Comparison of ENCODE assay signal across 10 cellular contexts in the genomic region with DNA sequence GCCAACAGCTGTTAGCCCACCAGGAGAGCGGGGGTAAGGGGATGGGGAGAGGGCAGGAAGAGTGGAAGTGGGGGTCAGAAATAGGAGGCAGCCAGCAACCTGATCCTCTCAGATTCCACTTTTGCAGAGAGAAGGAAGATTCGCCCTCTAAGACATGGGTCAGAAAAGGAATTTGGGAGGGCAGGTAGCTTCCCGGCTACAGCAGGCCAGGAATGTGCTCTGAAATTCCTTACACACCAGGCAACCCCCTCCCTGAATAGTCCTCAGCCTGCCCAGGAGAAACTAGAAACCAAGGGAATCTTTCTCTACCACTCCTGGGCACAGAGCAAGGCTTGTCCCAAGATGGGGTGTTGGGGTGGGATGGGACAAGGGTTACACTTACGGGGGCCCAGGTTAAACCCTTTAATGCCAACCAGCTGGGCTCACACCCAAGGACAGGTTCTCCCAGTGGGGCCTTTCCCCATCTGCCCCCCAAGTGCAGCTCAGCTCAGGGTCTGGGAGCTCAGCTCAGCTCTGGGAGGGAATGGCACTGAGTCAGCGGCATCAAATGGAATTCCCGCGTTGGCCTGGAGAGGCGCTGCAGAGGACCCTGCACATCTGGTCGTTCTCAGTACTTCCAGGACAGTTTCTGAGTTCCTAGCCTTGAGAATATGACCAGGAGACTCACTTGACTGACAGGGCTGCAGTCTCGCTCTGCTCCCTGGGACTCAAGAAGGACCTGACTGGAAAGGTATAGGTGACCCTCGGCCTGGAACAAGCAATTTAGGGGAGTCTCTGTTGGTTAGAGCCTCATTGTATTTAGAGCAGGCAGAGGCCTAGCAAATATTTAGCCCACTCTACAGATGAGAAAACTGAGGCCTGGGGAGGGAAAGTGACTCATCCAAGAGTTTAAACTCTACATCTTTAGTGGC. TPM values are rescaled to one million over a fixed set of nuclear protein-coding genes. Genes with fewer than 3 reads are reported as not detected.
DNase-seq lines count a peak whose midpoint lies in the region; ATAC-seq, FAIRE-seq and TF ChIP-seq lines count a peak whose summit lies in the region.
"Had no signal": no experiment of that assay in that cellular context is flagged by ENCODE, and none has a peak within 500 bp of the region (broad histone marks: within the 10 kb centered on the region; RNA-seq: fewer than 3 reads in every experiment).

No MANE protein-coding gene starts in this region.

- intact Hi-C loops in Right ventricle myocardium superior (cut with DNase I) = no loop called here
- intact Hi-C loops in Right ventricle myocardium inferior (cut with DNase I) = no loop called here
- intact Hi-C loops in uterus (cut with DNase I; ENCODE audit: low total_unique reads) = no loop called here

- 10 to 13% methylated on average over 7 to 8 of the region's 11 CpGs for WGBS in mesodermal cell (ENCODE audit: insufficient coverage in 2 of 2), 2 experiments

- H3K9me3 ChIP-seq in mesodermal cell (ENCODE audit: control insufficient read depth, low read length) (no peaks in the 10 kb centered on the region), uterus (no peaks in the 10 kb centered on the region)
- H3K9me3 ChIP-seq: thoracic aorta had no signal

- peak; percentile 81 for TF ChIP-seq CTCF in bronchial epithelial cell (IDR thresholded peaks at IDR 0.05; ENCODE audit: insufficient read depth, low read length, severe bottlenecking)
- no peak for TF ChIP-seq CTCF in uterus (IDR thresholded peaks at IDR 0.05)

- peaks cover 16% of the 10 kb centered on the region for H3K4me1 ChIP-seq in mesodermal cell (ENCODE audit: control insufficient read depth, insufficient read depth, low read length, poor library complexity, severe bottlenecking)
- no peaks in the 10 kb centered on the region for H3K4me1 ChIP-seq in uterus

- no peak for TF ChIP-seq POLR2A in uterus (IDR thresholded peaks at IDR 0.05)

- peaks cover 12 to 78% of the 10 kb centered on the region in 2 donors for H3K27me3 Mint-ChIP-seq in effector memory CD8-positive, alpha-beta T cell

- no peak overlapping the region for H3K4me3 Mint-ChIP-seq in effector memory CD8-positive, alpha-beta T cell

- H3K4me3 ChIP-seq in bronchial epithelial cell (ENCODE audit: low read depth, low read length) (no peak overlapping the region), mesodermal cell (ENCODE audit: extremely low read depth, insufficient read depth, low read length, poor library complexity, severe bottlenecking) (no peak overlapping the region), uterus (no peak overlapping the region)
- H3K4me3 ChIP-seq: thoracic aorta had no signal

- no peaks in the 10 kb centered on the region for H3K4me1 Mint-ChIP-seq in effector memory CD8-positive, alpha-beta T cell (ENCODE audit: low read depth in 2 of 2)

- FAIRE-seq in bronchial epithelial cell (lab: Jason Lieb, UNC) = peak; percentile 23

- H3K36me3 ChIP-seq in bronchial epithelial cell (ENCODE audit: control insufficient read depth, insufficient read depth, low read length) (peaks cover under 1% of the 10 kb centered on the region), mesodermal cell (ENCODE audit: control insufficient read depth, insufficient read depth, low read length) (no peaks in the 10 kb centered on the region), uterus (no peaks in the 10 kb centered on the region)
- H3K36me3 ChIP-seq: thoracic aorta had no signal

- no peak overlapping the region for H3K27ac Mint-ChIP-seq in effector memory CD8-positive, alpha-beta T cell

- no peaks in the 10 kb centered on the region for H3K36me3 Mint-ChIP-seq in effector memory CD8-positive, alpha-beta T cell (ENCODE audit: insufficient read depth)

- peaks cover 24% of the 10 kb centered on the region for H3K27me3 ChIP-seq in bronchial epithelial cell (ENCODE audit: control insufficient read depth, insufficient read depth, low read length)
- no peaks in the 10 kb centered on the region for H3K27me3 ChIP-seq in uterus

- ATAC-seq in Right ventricle myocardium superior (ENCODE audit: poor library complexity) = peak; percentile 2
- no peak for ATAC-seq in Right ventricle myocardium inferior
- no peak for ATAC-seq in effector memory CD8-positive, alpha-beta T cell (replicated peaks)

- no peaks in the 10 kb centered on the region for H3K9me3 Mint-ChIP-seq in effector memory CD8-positive, alpha-beta T cell

- H3K27ac ChIP-seq in mesodermal cell (ENCODE audit: low read depth, low read length, severe bottlenecking) (peak overlapping the region; percentile 87), uterus (no peak overlapping the region)
- H3K27ac ChIP-seq: thoracic aorta had no signal

- no peak for DNase-seq in Right ventricle myocardium superior
- no peak for DNase-seq in Right ventricle myocardium inferior (ENCODE audit: missing footprints)
- DNase-seq in NAMALWA (ENCODE audit: low spot score) = peak; percentile 34
- peak; percentile 64 for DNase-seq in bronchial epithelial cell (ENCODE audit: low read depth)
- DNase-seq in uterus = no peak
- DNase-seq in medulla oblongata (ENCODE audit: extremely low spot score) = no peak
- no peak for DNase-seq in effector memory CD8-positive, alpha-beta T cell

RNA-seq across cellular contexts. Expression of gene TNNT2, which starts 0.8 kb away (rescaled TPM):
- total RNA-seq in Right ventricle myocardium superior = 9,128 TPM
- total RNA-seq in Right ventricle myocardium inferior = 9,445 TPM
- total RNA-seq in bronchial epithelial cell = 0.26 and 2.0 TPM in 2 replicates
- 8.6 TPM for polyA plus RNA-seq in mesodermal cell (2013, experiment 1 of 2)
- 15.2 TPM for polyA plus RNA-seq in mesodermal cell (2013, experiment 2 of 2)
- total RNA-seq in uterus = under 1 TPM in 1 of 4 donors, not detected in 3; 0.21 TPM
- total RNA-seq: dermis microvascular lymphatic vessel endothelial cell had no signal

RNA-seq across cellular contexts. Expression of gene LAD1, which starts 22.4 kb away (rescaled TPM):
- total RNA-seq in Right ventricle myocardium superior (1.9 TPM), Right ventricle myocardium inferior (2.4 TPM), bronchial epithelial cell (156 and 220 TPM in 2 replicates), uterus (1 to 10 TPM in 1 of 4 donors, under 1 TPM in 2, not detected in 1; 0.26 to 4.8 (median 0.29) TPM)
- polyA plus RNA-seq in mesodermal cell (2013, experiment 1 of 2) = not detected
- polyA plus RNA-seq in mesodermal cell (2013, experiment 2 of 2) = not detected
- total RNA-seq: dermis microvascular lymphatic vessel endothelial cell had no signal

RNA-seq across cellular contexts. Expression of gene TNNI1, which starts 44.8 kb away (rescaled TPM):
- total RNA-seq in Right ventricle myocardium superior = 4.3 TPM
- 1.4 TPM for total RNA-seq in Right ventricle myocardium inferior
- under 0.01 TPM in 1 of 2 replicates, not detected in the other for total RNA-seq in bronchial epithelial cell
- polyA plus RNA-seq in mesodermal cell (2013, experiment 1 of 2) = 19.4 TPM
- polyA plus RNA-seq in mesodermal cell (2013, experiment 2 of 2) = 25.0 TPM
- total RNA-seq in uterus = 1 to 10 TPM in 1 of 4 donors, under 1 TPM in 1, not detected in 2; 0.30 to 3.9 TPM
- total RNA-seq: dermis microvascular lymphatic vessel endothelial cell had no signal

Comparison
In these comparisons a context has a peak if more than half of its experiments do, and no peak if none do; other contexts are left out.
1. DNase-seq: peak in NAMALWA (single experiment) and bronchial epithelial cell (single experiment); none in Right ventricle myocardium superior (single experiment), Right ventricle myocardium inferior (single experiment), uterus (0 of 2), medulla oblongata (single experiment) and effector memory CD8-positive, alpha-beta T cell (0 of 3).
2. RNA of gene TNNT2, which starts 0.8 kb away (total RNA-seq): 9,445 TPM in Right ventricle myocardium inferior (single experiment) and 9,128 TPM in Right ventricle myocardium superior (single experiment); 0.26 to 2.0 TPM in bronchial epithelial cell and 0.21 TPM in uterus; every median in the first group is over 1,000 times any median in the second.
3. RNA of gene LAD1, which starts 22.4 kb away (total RNA-seq): 156 to 220 TPM in bronchial epithelial cell; 2.4 TPM in Right ventricle myocardium inferior (single experiment), 1.9 TPM in Right ventricle myocardium superior (single experiment) and 0.26 to 4.8 TPM in uterus; every median in the first group is over 10 times any median in the second.